Comparison of ENCODE assay signal across 7 cellular contexts in genomic region chr3:149576071-149576564, GRCh38.
A peak's percentile ranks its signal among the peaks of the same experiment; 100 is the strongest.
DNase-seq lines count a peak whose midpoint lies in the region; ATAC-seq and TF ChIP-seq lines count a peak whose summit lies in the region.

No MANE protein-coding gene starts in this region.

- ATAC-seq in GM18858 (IDR thresholded peaks at IDR 0.05; ENCODE audit: unreplicated experiment) (peak; percentile 46), HG03175 (IDR thresholded peaks at IDR 0.05; ENCODE audit: unreplicated experiment) (peak; percentile 38), SK-N-SH treated with all-trans-retinoic acid at 6 μM for 48 hours (peak; percentile 84), GM19467 (IDR thresholded peaks at IDR 0.05; ENCODE audit: unreplicated experiment) (no peak)

- DNase-seq in fibroblast of the conjunctiva (ENCODE audit: low read depth) (peak; percentile 88), pulmonary artery endothelial cell (ENCODE audit: low read depth, low spot score) (peak; percentile 96), NCI-H2081 treated with DMSO at 0.1 percent for 48 hours (lab: John Stamatoyannopoulos, UW) (no peak)

TF ChIP-seq in SK-N-SH treated with all-trans-retinoic acid at 6 μM for 48 hours, 23 proteins besides CTCF, POLR2A, EP300 and RAD21:
- TF ChIP-seq ZC3H10 (CRISPR knock-in tag; IDR thresholded peaks at IDR 0.05) (peak; percentile 39; the same call in 1 of the 2 replicates), RARB (CRISPR knock-in tag; IDR thresholded peaks at IDR 0.05) (no peak), ISL1 (CRISPR knock-in tag; IDR thresholded peaks at IDR 0.05) (peak; percentile 74), ZFP30 (CRISPR knock-in tag; IDR thresholded peaks at IDR 0.05) (no peak), GLIS3 (CRISPR knock-in tag; IDR thresholded peaks at IDR 0.05) (no peak), PATZ1 (CRISPR knock-in tag; IDR thresholded peaks at IDR 0.05; ENCODE audit: borderline replicate concordance) (0 out of 2 replicates have a peak, but pooled peaks have one; percentile 15), CREB5 (CRISPR knock-in tag; IDR thresholded peaks at IDR 0.05; ENCODE audit: low read depth) (peak; percentile 33; the same call in 1 of the 2 replicates), ESRRG (CRISPR knock-in tag; IDR thresholded peaks at IDR 0.05) (no peak), CSDC2 (CRISPR knock-in tag; IDR thresholded peaks at IDR 0.05) (no peak)
